1 cellular context compared by ENCODE assay signal in the genomic region with DNA sequence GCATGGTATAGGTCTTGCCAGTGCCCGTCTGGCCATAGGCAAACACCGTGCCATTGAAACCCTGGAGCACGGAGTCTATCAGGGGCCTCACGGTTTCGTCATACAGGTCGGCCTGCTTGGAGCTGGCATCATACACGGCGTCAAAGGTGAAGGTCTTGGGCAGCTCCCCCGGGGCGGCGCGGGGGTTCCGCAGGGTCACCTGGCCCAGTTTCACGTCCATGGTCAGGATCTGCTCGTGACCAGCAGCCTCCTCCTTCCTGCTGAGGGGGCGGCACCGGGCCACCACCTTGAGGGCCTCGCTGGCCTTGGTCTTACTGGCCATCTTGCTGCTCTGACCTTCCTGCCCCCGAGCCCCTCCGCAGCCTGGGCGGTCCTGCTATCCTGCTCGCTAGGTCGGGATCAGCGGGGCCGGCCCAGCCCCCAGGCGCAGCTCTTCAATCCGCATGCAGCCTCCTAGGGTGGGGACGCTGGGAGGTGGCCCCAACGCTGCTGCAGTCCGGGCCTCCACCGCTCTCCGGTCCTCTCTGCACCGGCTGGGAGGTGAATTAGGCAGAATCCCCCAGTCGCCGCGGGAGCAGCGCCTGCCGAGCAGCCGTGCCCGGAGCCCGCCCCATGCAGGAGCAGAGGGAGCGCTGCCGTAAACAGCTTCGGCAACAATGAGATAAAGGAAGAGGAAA.
TF ChIP-seq lines count a peak whose summit lies in the region.

No MANE protein-coding gene starts in this region.

TF ChIP-seq in HepG2, 621 proteins besides CTCF, POLR2A, EP300 and RAD21 (continued from another document and continues in another):
- peak; percentile 59; the same call in 1 of the 2 replicates for TF ChIP-seq PATZ1 (CRISPR knock-in tag; IDR thresholded peaks at IDR 0.05)
- no peak for TF ChIP-seq RCOR2 (CRISPR knock-in tag; IDR thresholded peaks at IDR 0.05)
- 0 out of 2 replicates have a peak, but pooled peaks have one; percentile 13 for TF ChIP-seq CHD2 (IDR thresholded peaks at IDR 0.05; ENCODE audit: low read depth, low read length)
- TF ChIP-seq SMARCE1 (IDR thresholded peaks at IDR 0.05; ENCODE audit: borderline replicate concordance): no peak
- TF ChIP-seq HCFC1 (IDR thresholded peaks at IDR 0.05; ENCODE audit: low read depth, low read length): no peak
- TF ChIP-seq, protein P1, sequence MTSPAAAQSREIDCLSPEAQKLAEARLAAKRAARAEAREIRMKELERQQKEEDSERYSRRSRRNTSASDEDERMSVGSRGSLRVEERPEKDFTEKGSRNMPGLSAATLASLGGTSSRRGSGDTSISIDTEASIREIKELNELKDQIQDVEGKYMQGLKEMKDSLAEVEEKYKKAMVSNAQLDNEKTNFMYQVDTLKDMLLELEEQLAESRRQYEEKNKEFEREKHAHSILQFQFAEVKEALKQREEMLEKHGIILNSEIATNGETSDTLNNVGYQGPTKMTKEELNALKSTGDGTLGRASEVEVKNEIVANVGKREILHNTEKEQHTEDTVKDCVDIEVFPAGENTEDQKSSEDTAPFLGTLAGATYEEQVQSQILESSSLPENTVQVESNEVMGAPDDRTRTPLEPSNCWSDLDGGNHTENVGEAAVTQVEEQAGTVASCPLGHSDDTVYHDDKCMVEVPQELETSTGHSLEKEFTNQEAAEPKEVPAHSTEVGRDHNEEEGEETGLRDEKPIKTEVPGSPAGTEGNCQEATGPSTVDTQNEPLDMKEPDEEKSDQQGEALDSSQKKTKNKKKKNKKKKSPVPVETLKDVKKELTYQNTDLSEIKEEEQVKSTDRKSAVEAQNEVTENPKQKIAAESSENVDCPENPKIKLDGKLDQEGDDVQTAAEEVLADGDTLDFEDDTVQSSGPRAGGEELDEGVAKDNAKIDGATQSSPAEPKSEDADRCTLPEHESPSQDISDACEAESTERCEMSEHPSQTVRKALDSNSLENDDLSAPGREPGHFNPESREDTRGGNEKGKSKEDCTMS (CRISPR knock-in tag; conservative IDR thresholded peaks at IDR 0.05): no peak
- TF ChIP-seq TEAD2 (CRISPR knock-in tag; IDR thresholded peaks at IDR 0.05): no peak
- TF ChIP-seq, protein P2, sequence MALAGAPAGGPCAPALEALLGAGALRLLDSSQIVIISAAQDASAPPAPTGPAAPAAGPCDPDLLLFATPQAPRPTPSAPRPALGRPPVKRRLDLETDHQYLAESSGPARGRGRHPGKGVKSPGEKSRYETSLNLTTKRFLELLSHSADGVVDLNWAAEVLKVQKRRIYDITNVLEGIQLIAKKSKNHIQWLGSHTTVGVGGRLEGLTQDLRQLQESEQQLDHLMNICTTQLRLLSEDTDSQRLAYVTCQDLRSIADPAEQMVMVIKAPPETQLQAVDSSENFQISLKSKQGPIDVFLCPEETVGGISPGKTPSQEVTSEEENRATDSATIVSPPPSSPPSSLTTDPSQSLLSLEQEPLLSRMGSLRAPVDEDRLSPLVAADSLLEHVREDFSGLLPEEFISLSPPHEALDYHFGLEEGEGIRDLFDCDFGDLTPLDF (CRISPR knock-in tag; IDR thresholded peaks at IDR 0.05): no peak
- no peak for TF ChIP-seq ZNF20 (CRISPR knock-in tag; IDR thresholded peaks at IDR 0.05)
- peak; percentile 66; the same call in 1 of the 2 replicates for TF ChIP-seq ZBTB34 (CRISPR knock-in tag; IDR thresholded peaks at IDR 0.05)
- TF ChIP-seq, protein P3, sequence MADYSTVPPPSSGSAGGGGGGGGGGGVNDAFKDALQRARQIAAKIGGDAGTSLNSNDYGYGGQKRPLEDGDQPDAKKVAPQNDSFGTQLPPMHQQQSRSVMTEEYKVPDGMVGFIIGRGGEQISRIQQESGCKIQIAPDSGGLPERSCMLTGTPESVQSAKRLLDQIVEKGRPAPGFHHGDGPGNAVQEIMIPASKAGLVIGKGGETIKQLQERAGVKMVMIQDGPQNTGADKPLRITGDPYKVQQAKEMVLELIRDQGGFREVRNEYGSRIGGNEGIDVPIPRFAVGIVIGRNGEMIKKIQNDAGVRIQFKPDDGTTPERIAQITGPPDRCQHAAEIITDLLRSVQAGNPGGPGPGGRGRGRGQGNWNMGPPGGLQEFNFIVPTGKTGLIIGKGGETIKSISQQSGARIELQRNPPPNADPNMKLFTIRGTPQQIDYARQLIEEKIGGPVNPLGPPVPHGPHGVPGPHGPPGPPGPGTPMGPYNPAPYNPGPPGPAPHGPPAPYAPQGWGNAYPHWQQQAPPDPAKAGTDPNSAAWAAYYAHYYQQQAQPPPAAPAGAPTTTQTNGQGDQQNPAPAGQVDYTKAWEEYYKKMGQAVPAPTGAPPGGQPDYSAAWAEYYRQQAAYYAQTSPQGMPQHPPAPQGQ (CRISPR knock-in tag; IDR thresholded peaks at IDR 0.05; ENCODE audit: borderline replicate concordance): peak; percentile 72; the same call in 1 of the 2 replicates
- TF ChIP-seq THAP7 (CRISPR knock-in tag; IDR thresholded peaks at IDR 0.05): 0 out of 2 replicates have a peak, but pooled peaks have one; percentile 18
- TF ChIP-seq ATF7-NPFF (CRISPR knock-in tag; IDR thresholded peaks at IDR 0.05; ENCODE audit: low read depth): peak; percentile 61; the same call in 1 of the 2 replicates
- no peak for TF ChIP-seq ZNF7 (CRISPR knock-in tag; IDR thresholded peaks at IDR 0.05)
- TF ChIP-seq NCOR1 (IDR thresholded peaks at IDR 0.05; ENCODE audit: borderline replicate concordance, low read length): no peak
- peak; percentile 23; the same call in 1 of the 2 replicates for TF ChIP-seq ZNF768 (CRISPR knock-in tag; IDR thresholded peaks at IDR 0.05)
- TF ChIP-seq SNRNP70 (IDR thresholded peaks at IDR 0.05; ENCODE audit: low read depth, low read length): no peak
- no peak for TF ChIP-seq RORA (CRISPR knock-in tag; IDR thresholded peaks at IDR 0.05)
- peak; percentile 29; the same call in 1 of the 2 replicates for TF ChIP-seq ZBED4 (CRISPR knock-in tag; IDR thresholded peaks at IDR 0.05; ENCODE audit: borderline replicate concordance)
- TF ChIP-seq, protein P4, sequence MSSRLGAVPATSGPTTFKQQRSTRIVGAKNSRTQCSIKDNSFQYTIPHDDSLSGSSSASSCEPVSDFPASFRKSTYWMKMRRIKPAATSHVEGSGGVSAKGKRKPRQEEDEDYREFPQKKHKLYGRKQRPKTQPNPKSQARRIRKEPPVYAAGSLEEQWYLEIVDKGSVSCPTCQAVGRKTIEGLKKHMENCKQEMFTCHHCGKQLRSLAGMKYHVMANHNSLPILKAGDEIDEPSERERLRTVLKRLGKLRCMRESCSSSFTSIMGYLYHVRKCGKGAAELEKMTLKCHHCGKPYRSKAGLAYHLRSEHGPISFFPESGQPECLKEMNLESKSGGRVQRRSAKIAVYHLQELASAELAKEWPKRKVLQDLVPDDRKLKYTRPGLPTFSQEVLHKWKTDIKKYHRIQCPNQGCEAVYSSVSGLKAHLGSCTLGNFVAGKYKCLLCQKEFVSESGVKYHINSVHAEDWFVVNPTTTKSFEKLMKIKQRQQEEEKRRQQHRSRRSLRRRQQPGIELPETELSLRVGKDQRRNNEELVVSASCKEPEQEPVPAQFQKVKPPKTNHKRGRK (CRISPR knock-in tag; IDR thresholded peaks at IDR 0.05): no peak
- peak; percentile 15 for TF ChIP-seq YY1 (IDR thresholded peaks at IDR 0.05; ENCODE audit: insufficient read depth, insufficient replicate concordance, low read depth, low read length)
- TF ChIP-seq CENPX (CRISPR knock-in tag; IDR thresholded peaks at IDR 0.05): no peak
- TF ChIP-seq ZNF556 (CRISPR knock-in tag; IDR thresholded peaks at IDR 0.05; ENCODE audit: borderline replicate concordance): no peak
- TF ChIP-seq ZNF777 (CRISPR knock-in tag; IDR thresholded peaks at IDR 0.05): peak; percentile 70
- TF ChIP-seq ZNF331 (CRISPR knock-in tag; IDR thresholded peaks at IDR 0.05): 0 out of 2 replicates have a peak, but pooled peaks have one; percentile 27
- TF ChIP-seq ZNF629 (CRISPR knock-in tag; conservative IDR thresholded peaks at IDR 0.05): no peak
- TF ChIP-seq ZC3H13 (CRISPR knock-in tag; IDR thresholded peaks at IDR 0.05): no peak
- TF ChIP-seq, protein P5, sequence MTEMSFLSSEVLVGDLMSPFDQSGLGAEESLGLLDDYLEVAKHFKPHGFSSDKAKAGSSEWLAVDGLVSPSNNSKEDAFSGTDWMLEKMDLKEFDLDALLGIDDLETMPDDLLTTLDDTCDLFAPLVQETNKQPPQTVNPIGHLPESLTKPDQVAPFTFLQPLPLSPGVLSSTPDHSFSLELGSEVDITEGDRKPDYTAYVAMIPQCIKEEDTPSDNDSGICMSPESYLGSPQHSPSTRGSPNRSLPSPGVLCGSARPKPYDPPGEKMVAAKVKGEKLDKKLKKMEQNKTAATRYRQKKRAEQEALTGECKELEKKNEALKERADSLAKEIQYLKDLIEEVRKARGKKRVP (CRISPR knock-in tag; IDR thresholded peaks at IDR 0.05): peak in 1 of 2 experiments; percentile 70; a peak in 1 of 4 replicates
- TF ChIP-seq ZNF580 (CRISPR knock-in tag; IDR thresholded peaks at IDR 0.05; ENCODE audit: borderline replicate concordance, low read depth): 0 out of 2 replicates have a peak, but pooled peaks have one; percentile 61
- TF ChIP-seq ZNF431 (CRISPR knock-in tag; IDR thresholded peaks at IDR 0.05; ENCODE audit: borderline replicate concordance, low read depth): 0 out of 2 replicates have a peak, but pooled peaks have one; percentile 41
- TF ChIP-seq CBX5 (CRISPR knock-in tag; IDR thresholded peaks at IDR 0.05; ENCODE audit: borderline replicate concordance): 0 out of 2 replicates have a peak, but pooled peaks have one; percentile 8
